In genomic region chr19:39110263-39110967, GRCh38 we compare ENCODE assay signal across 7 cellular contexts. TPM values are rescaled to one million over a fixed set of nuclear protein-coding genes. Genes with fewer than 3 reads are reported as not detected.
A peak's percentile ranks its signal among the peaks of the same experiment; 100 is the strongest.
DNase-seq lines count a peak whose midpoint lies in the region; ATAC-seq, FAIRE-seq and TF ChIP-seq lines count a peak whose summit lies in the region.

No MANE protein-coding gene starts in this region.

- no peak overlapping the region for H2AFZ ChIP-seq in HepG2 (ENCODE audit: low read length)

- H3K9ac ChIP-seq in HepG2 (ENCODE audit: insufficient read depth, low read depth, low read length) = no peak overlapping the region

- no peaks in the 10 kb centered on the region for H3K36me3 ChIP-seq in HepG2 (replicated peaks in 1 of 2; ENCODE audit: control insufficient read depth in 1 of 2, insufficient read depth in 2 of 2, low read length in 2 of 2)

- FAIRE-seq in HepG2 (lab: Jason Lieb, UNC) = peak; percentile 72

- CTCF ChIA-PET in HepG2 (lab: Yijun Ruan, JAX; ENCODE audit: low intra/inter-chr PET ratio, low total read pairs) = interaction anchor here (0.8 to 1.1 kb wide), 2 partner anchors 12 to 218 kb away, joined by 3 read pairs; no protein-coding TSS in a partner anchor

- in situ Hi-C loops in HepG2 (cut with HindIII; ENCODE audit: extremely low pct_ligation_motif_present, low pct_unique_long_range_greater_than_20kb) = no loop called here

- H3K27ac ChIP-seq in HepG2 (ENCODE audit: extremely low read length, insufficient read depth, low read length) = no peak overlapping the region

- TF ChIP-seq CTCF in GM12874 (IDR thresholded peaks at IDR 0.05; ENCODE audit: insufficient read depth, low read depth, low read length) (peak; percentile 90), cardiac fibroblast (IDR thresholded peaks at IDR 0.05; ENCODE audit: low read depth, low read length) (peak; percentile 82), HepG2 (CRISPR knock-in tag; IDR thresholded peaks at IDR 0.05) (peak; percentile 88)

- DNase-seq in NCI-H2171 treated with DMSO at 0.1 percent for 48 hours (lab: John Stamatoyannopoulos, UW) = peak; percentile 75
- peak; percentile 75 for DNase-seq in activated CD4-positive, CD25-positive, alpha-beta regulatory T cell treated with anti-CD3 and anti-CD28 coated beads, Interleukin-2, amount 50 U/mL, for 72 hours
- peak; percentile 35 to 50 for DNase-seq in cardiac fibroblast (ENCODE audit: low read depth in 2 of 2)
- DNase-seq in HepG2 (ENCODE audit: low spot score) = peak; percentile 38
- peak; percentile 66 for DNase-seq in stimulated activated CD8-positive, alpha-beta memory T cell treated with anti-CD3 and anti-CD28 coated beads, Interleukin-15, amount 100 ng/mL, for 1 hour (ENCODE audit: low read depth)

- TF ChIP-seq POLR2A in HepG2 (IDR thresholded peaks at IDR 0.05; ENCODE audit: insufficient read depth in 1 of 2, low read depth in 2 of 2, low read length in 2 of 2) = no peak
- no peak for TF ChIP-seq POLR2A in GM18505 (IDR thresholded peaks at IDR 0.05; ENCODE audit: borderline replicate concordance, extremely low read depth, insufficient read depth, insufficient read length)

- intact Hi-C loops in HepG2 (cut with micrococcal nuclease; ENCODE audit: unreplicated experiment) = no loop called here

- H3K4me1 ChIP-seq in HepG2 (ENCODE audit: insufficient read depth, low read length) = no peaks in the 10 kb centered on the region

- H3K9me3 ChIP-seq in HepG2 (ENCODE audit: low read length) = no peaks in the 10 kb centered on the region

- TF ChIP-seq EP300 in HepG2 (IDR thresholded peaks at IDR 0.05; ENCODE audit: low read depth in 2 of 2, low read length in 2 of 2) (no peak), HepG2 (CRISPR knock-in tag; IDR thresholded peaks at IDR 0.05; ENCODE audit: borderline replicate concordance) (no peak)

- peak; percentile 84 for ATAC-seq in HepG2
- ATAC-seq in GM18505 (IDR thresholded peaks at IDR 0.05; ENCODE audit: unreplicated experiment) = no peak

- no peaks in the 10 kb centered on the region for H4K20me1 ChIP-seq in HepG2 (ENCODE audit: insufficient read depth, low read length)

- H3K27me3 ChIP-seq in HepG2 (ENCODE audit: control insufficient read depth in 1 of 2, insufficient read depth in 2 of 2, low read length in 2 of 2) = peaks cover 2 to 21% of the 10 kb centered on the region in 2 experiments; a peak in 4 of 5 replicates

- no TSS peak for BruUV-seq in HepG2 (replicated peaks; lab: Mats Ljungman, UMichigan)

- POLR2A ChIA-PET in HepG2 (lab: Yijun Ruan, JAX) = no interaction called here

- peak; percentile 50; the same call in 1 of the 2 replicates for TF ChIP-seq RAD21 in HepG2 (CRISPR knock-in tag; IDR thresholded peaks at IDR 0.05)

- H3K4me2 ChIP-seq in HepG2 (ENCODE audit: low read depth, low read length) = no peak overlapping the region

- 10% methylated on average over 5 of the region's 16 CpGs for WGBS in HepG2 (ENCODE audit: low lambda C conversion rate)

- H3K4me3 ChIP-seq in cardiac fibroblast (replicated peaks in 1 of 2; ENCODE audit: low read depth in 2 of 2, low read length in 2 of 2) (no peak overlapping the region), HepG2 (replicated peaks in 1 of 3; ENCODE audit: insufficient read depth in 1 of 3, low read depth in 2 of 3, low read length in 3 of 3) (no peak overlapping the region)

- H3K79me2 ChIP-seq in HepG2 (ENCODE audit: insufficient read depth, low read length) = no peaks in the 10 kb centered on the region

TF ChIP-seq in HepG2, 621 proteins besides CTCF, POLR2A, EP300 and RAD21 (continues in another document):
- TF ChIP-seq KAT2B (IDR thresholded peaks at IDR 0.05; ENCODE audit: borderline replicate concordance, low read depth, low read length) = no peak
- TF ChIP-seq IKZF1 (IDR thresholded peaks at IDR 0.05) = no peak
- no peak for TF ChIP-seq ZNF331 (CRISPR knock-in tag; IDR thresholded peaks at IDR 0.05)
- no peak for TF ChIP-seq POLR2AphosphoS5 (IDR thresholded peaks at IDR 0.05; ENCODE audit: low read depth, low read length)
- TF ChIP-seq ZSCAN20 (CRISPR knock-in tag; IDR thresholded peaks at IDR 0.05; ENCODE audit: borderline replicate concordance) = no peak
- TF ChIP-seq STAG1 (CRISPR knock-in tag; IDR thresholded peaks at IDR 0.05) = peak; percentile 85
- TF ChIP-seq ZBTB38 (CRISPR knock-in tag; IDR thresholded peaks at IDR 0.05) = no peak
- no peak for TF ChIP-seq NONO (IDR thresholded peaks at IDR 0.05)
- no peak for TF ChIP-seq NONO (CRISPR knock-in tag; conservative IDR thresholded peaks at IDR 0.05)
- no peak for TF ChIP-seq REXO4 (CRISPR knock-in tag; IDR thresholded peaks at IDR 0.05; ENCODE audit: borderline replicate concordance)
- TF ChIP-seq CREB1 (IDR thresholded peaks at IDR 0.05) = no peak
- no peak for TF ChIP-seq CREB1 (CRISPR knock-in tag; IDR thresholded peaks at IDR 0.05)
- TF ChIP-seq, protein P1, sequence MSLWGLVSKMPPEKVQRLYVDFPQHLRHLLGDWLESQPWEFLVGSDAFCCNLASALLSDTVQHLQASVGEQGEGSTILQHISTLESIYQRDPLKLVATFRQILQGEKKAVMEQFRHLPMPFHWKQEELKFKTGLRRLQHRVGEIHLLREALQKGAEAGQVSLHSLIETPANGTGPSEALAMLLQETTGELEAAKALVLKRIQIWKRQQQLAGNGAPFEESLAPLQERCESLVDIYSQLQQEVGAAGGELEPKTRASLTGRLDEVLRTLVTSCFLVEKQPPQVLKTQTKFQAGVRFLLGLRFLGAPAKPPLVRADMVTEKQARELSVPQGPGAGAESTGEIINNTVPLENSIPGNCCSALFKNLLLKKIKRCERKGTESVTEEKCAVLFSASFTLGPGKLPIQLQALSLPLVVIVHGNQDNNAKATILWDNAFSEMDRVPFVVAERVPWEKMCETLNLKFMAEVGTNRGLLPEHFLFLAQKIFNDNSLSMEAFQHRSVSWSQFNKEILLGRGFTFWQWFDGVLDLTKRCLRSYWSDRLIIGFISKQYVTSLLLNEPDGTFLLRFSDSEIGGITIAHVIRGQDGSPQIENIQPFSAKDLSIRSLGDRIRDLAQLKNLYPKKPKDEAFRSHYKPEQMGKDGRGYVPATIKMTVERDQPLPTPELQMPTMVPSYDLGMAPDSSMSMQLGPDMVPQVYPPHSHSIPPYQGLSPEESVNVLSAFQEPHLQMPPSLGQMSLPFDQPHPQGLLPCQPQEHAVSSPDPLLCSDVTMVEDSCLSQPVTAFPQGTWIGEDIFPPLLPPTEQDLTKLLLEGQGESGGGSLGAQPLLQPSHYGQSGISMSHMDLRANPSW (CRISPR knock-in tag; IDR thresholded peaks at IDR 0.05; ENCODE audit: borderline replicate concordance) = no peak
- TF ChIP-seq SP140L (CRISPR knock-in tag; IDR thresholded peaks at IDR 0.05; ENCODE audit: borderline replicate concordance) = no peak
- 0 out of 2 replicates have a peak, but pooled peaks have one; percentile 34 for TF ChIP-seq ZNF501 (CRISPR knock-in tag; IDR thresholded peaks at IDR 0.05)

RNA-seq across cellular contexts. Expression of gene PAK4, which starts 15.2 kb away (rescaled TPM):
- total RNA-seq in HepG2 (2016; rRNA removed; fragmentation: Illumina TruSeq; extraction: Trizol) = 9.5 and 11.6 TPM in 2 replicates
- total RNA-seq in HepG2 (2016; cell fraction: cytosol; rRNA removed; fragmentation: Illumina TruSeq; extraction: Trizol; ENCODE audit: low read depth) = 2.6 and 4.8 TPM in 2 replicates
- total RNA-seq in HepG2 (2016; cell fraction: insoluble cytoplasmic fraction; rRNA removed; fragmentation: Illumina TruSeq; extraction: Trizol) = 10.0 and 10.5 TPM in 2 replicates
- 10.6 and 12.4 TPM in 2 replicates for total RNA-seq in HepG2 (2016; cell fraction: membrane; rRNA removed; fragmentation: Illumina TruSeq; extraction: Trizol)
- 8.9 and 11.4 TPM in 2 replicates for total RNA-seq in HepG2 (2016; cell fraction: nucleus; rRNA removed; fragmentation: Illumina TruSeq; extraction: Trizol)
- 17.8 and 17.9 TPM in 2 replicates for polyA plus RNA-seq in HepG2 (2011; rRNA removed)
- 14.3 and 23.7 TPM in 2 replicates for polyA plus RNA-seq in HepG2 (2011; cell fraction: cytosol; rRNA removed)
- polyA plus RNA-seq in HepG2 (2011; cell fraction: nucleus; rRNA removed) = 18.9 and 19.4 TPM in 2 replicates
- 14.7 and 17.0 TPM in 2 replicates for polyA plus RNA-seq in HepG2 (2012)
- 9.3 and 10.1 TPM in 2 replicates for polyA plus RNA-seq in HepG2 (2016; cell fraction: cytosol; fragmentation: Illumina TruSeq; extraction: Trizol; ENCODE audit: low read depth)
- 28.2 and 39.6 TPM in 2 replicates for polyA plus RNA-seq in HepG2 (2016; cell fraction: insoluble cytoplasmic fraction; fragmentation: Illumina TruSeq; extraction: Trizol; ENCODE audit: low read depth)
- 28.3 and 29.9 TPM in 2 replicates for polyA plus RNA-seq in HepG2 (2016; cell fraction: membrane; fragmentation: Illumina TruSeq; extraction: Trizol; ENCODE audit: low read depth)
- polyA plus RNA-seq in HepG2 (2016; cell fraction: nucleus; fragmentation: Illumina TruSeq; extraction: Trizol; ENCODE audit: insufficient read depth, low read depth) = 31.4 and 32.9 TPM in 2 replicates
- 22.4 and 40.1 TPM in 2 replicates for polyA minus RNA-seq in HepG2 (2011; rRNA and poly(A)+ RNA removed; ENCODE audit: low replicate concordance)
- 17.8 and 19.8 TPM in 2 replicates for polyA minus RNA-seq in HepG2 (2011; cell fraction: cytosol; rRNA and poly(A)+ RNA removed)
- 9.8 and 13.6 TPM in 2 replicates for polyA minus RNA-seq in HepG2 (2011; cell fraction: nucleus; rRNA and poly(A)+ RNA removed)

RNA-seq across cellular contexts. Expression of gene ACP7, which starts 26.2 kb away (rescaled TPM):
- total RNA-seq in HepG2 (2016; rRNA removed; fragmentation: Illumina TruSeq; extraction: Trizol) = not detected in 2 replicates
- not detected in 2 replicates for total RNA-seq in HepG2 (2016; cell fraction: cytosol; rRNA removed; fragmentation: Illumina TruSeq; extraction: Trizol; ENCODE audit: low read depth)
- not detected in 2 replicates for total RNA-seq in HepG2 (2016; cell fraction: insoluble cytoplasmic fraction; rRNA removed; fragmentation: Illumina TruSeq; extraction: Trizol)
- not detected in 2 replicates for total RNA-seq in HepG2 (2016; cell fraction: membrane; rRNA removed; fragmentation: Illumina TruSeq; extraction: Trizol)
- not detected in 2 replicates for total RNA-seq in HepG2 (2016; cell fraction: nucleus; rRNA removed; fragmentation: Illumina TruSeq; extraction: Trizol)
- 0.03 TPM in 1 of 2 replicates, not detected in the other for polyA plus RNA-seq in HepG2 (2011; rRNA removed)
- not detected in 2 replicates for polyA plus RNA-seq in HepG2 (2011; cell fraction: cytosol; rRNA removed)
- polyA plus RNA-seq in HepG2 (2011; cell fraction: nucleus; rRNA removed) = not detected in 2 replicates
- not detected in 2 replicates for polyA plus RNA-seq in HepG2 (2012)
- polyA plus RNA-seq in HepG2 (2016; cell fraction: cytosol; fragmentation: Illumina TruSeq; extraction: Trizol; ENCODE audit: low read depth) = not detected in 2 replicates
- not detected in 2 replicates for polyA plus RNA-seq in HepG2 (2016; cell fraction: insoluble cytoplasmic fraction; fragmentation: Illumina TruSeq; extraction: Trizol; ENCODE audit: low read depth)
- polyA plus RNA-seq in HepG2 (2016; cell fraction: membrane; fragmentation: Illumina TruSeq; extraction: Trizol; ENCODE audit: low read depth) = not detected in 2 replicates
- not detected in 2 replicates for polyA plus RNA-seq in HepG2 (2016; cell fraction: nucleus; fragmentation: Illumina TruSeq; extraction: Trizol; ENCODE audit: insufficient read depth, low read depth)
- polyA minus RNA-seq in HepG2 (2011; rRNA and poly(A)+ RNA removed; ENCODE audit: low replicate concordance) = not detected in 2 replicates
- not detected in 2 replicates for polyA minus RNA-seq in HepG2 (2011; cell fraction: cytosol; rRNA and poly(A)+ RNA removed)
- polyA minus RNA-seq in HepG2 (2011; cell fraction: nucleus; rRNA and poly(A)+ RNA removed) = not detected in 2 replicates
